1 cellular context compared by ENCODE assay signal in genomic region chr1:8170059-8170835, GRCh38.
TF ChIP-seq lines count a peak whose summit lies in the region.

No MANE protein-coding gene starts in this region.

TF ChIP-seq in HepG2, 621 proteins besides CTCF, POLR2A, EP300 and RAD21 (continued from another document and continues in another):
- TF ChIP-seq, protein P1, sequence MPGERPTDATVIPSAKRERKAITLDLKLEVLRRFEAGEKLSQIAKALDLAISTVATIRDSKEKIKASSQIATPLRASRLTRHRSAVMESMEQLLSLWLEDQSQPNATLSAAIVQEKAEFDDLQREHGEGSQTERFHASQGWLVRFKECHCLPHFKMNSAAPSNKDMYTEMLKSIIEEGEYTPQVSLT (CRISPR knock-in tag; IDR thresholded peaks at IDR 0.05; ENCODE audit: borderline replicate concordance, low read depth) = no peak
- TF ChIP-seq, protein P2, sequence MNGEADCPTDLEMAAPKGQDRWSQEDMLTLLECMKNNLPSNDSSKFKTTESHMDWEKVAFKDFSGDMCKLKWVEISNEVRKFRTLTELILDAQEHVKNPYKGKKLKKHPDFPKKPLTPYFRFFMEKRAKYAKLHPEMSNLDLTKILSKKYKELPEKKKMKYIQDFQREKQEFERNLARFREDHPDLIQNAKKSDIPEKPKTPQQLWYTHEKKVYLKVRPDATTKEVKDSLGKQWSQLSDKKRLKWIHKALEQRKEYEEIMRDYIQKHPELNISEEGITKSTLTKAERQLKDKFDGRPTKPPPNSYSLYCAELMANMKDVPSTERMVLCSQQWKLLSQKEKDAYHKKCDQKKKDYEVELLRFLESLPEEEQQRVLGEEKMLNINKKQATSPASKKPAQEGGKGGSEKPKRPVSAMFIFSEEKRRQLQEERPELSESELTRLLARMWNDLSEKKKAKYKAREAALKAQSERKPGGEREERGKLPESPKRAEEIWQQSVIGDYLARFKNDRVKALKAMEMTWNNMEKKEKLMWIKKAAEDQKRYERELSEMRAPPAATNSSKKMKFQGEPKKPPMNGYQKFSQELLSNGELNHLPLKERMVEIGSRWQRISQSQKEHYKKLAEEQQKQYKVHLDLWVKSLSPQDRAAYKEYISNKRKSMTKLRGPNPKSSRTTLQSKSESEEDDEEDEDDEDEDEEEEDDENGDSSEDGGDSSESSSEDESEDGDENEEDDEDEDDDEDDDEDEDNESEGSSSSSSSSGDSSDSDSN (CRISPR knock-in tag; IDR thresholded peaks at IDR 0.05) = peak; percentile 66
- TF ChIP-seq ZFYVE20 (CRISPR knock-in tag; IDR thresholded peaks at IDR 0.05; ENCODE audit: borderline replicate concordance, low read depth) (no peak), ZNF33B (CRISPR knock-in tag; IDR thresholded peaks at IDR 0.05) (no peak), ARNT (IDR thresholded peaks at IDR 0.05) (no peak), ZFAT (CRISPR knock-in tag; conservative IDR thresholded peaks at IDR 0.05) (no peak), ZNF414 (CRISPR knock-in tag; IDR thresholded peaks at IDR 0.05) (peak; percentile 94; the same call in 1 of the 2 replicates), ZNF331 (CRISPR knock-in tag; IDR thresholded peaks at IDR 0.05) (0 out of 2 replicates have a peak, but pooled peaks have one; percentile 29), ZNF75D (CRISPR knock-in tag; IDR thresholded peaks at IDR 0.05; ENCODE audit: borderline replicate concordance) (no peak), ZNF510 (CRISPR knock-in tag; IDR thresholded peaks at IDR 0.05; ENCODE audit: low read depth) (no peak; the same call in 1 of the 2 replicates), ZNF251 (CRISPR knock-in tag; IDR thresholded peaks at IDR 0.05) (no peak), TMF1 (CRISPR knock-in tag; IDR thresholded peaks at IDR 0.05; ENCODE audit: low read depth) (no peak), PHF21A (CRISPR knock-in tag; IDR thresholded peaks at IDR 0.05) (peak; percentile 95), ZNF318 (CRISPR knock-in tag; IDR thresholded peaks at IDR 0.05) (peak; percentile 21; the same call in 1 of the 2 replicates), ZNF766 (CRISPR knock-in tag; IDR thresholded peaks at IDR 0.05; ENCODE audit: borderline replicate concordance) (no peak), ARID4A (CRISPR knock-in tag; IDR thresholded peaks at IDR 0.05; ENCODE audit: borderline replicate concordance) (peak; percentile 60; the same call in 1 of the 2 replicates), ZBTB1 (CRISPR knock-in tag; IDR thresholded peaks at IDR 0.05; ENCODE audit: borderline replicate concordance) (no peak), SRY (CRISPR knock-in tag; IDR thresholded peaks at IDR 0.05) (no peak), SETDB1 (CRISPR knock-in tag; IDR thresholded peaks at IDR 0.05; ENCODE audit: borderline replicate concordance) (no peak), ZNF720 (CRISPR knock-in tag; IDR thresholded peaks at IDR 0.05) (no peak), NFKB2 (CRISPR knock-in tag; IDR thresholded peaks at IDR 0.05; ENCODE audit: borderline replicate concordance) (peak; percentile 27; the same call in 1 of the 2 replicates), ZNF496 (CRISPR knock-in tag; IDR thresholded peaks at IDR 0.05; ENCODE audit: insufficient replicate concordance) (no peak), STAT6 (CRISPR knock-in tag; IDR thresholded peaks at IDR 0.05; ENCODE audit: borderline replicate concordance) (peak; percentile 90), ZNF770 (CRISPR knock-in tag; IDR thresholded peaks at IDR 0.05) (peak; percentile 77), ZBTB7A (CRISPR knock-in tag; IDR thresholded peaks at IDR 0.05) (peak; percentile 92), ELF3 (CRISPR knock-in tag; IDR thresholded peaks at IDR 0.05) (peak; percentile 59), NAIF1 (CRISPR knock-in tag; IDR thresholded peaks at IDR 0.05; ENCODE audit: borderline replicate concordance) (peak; percentile 76; the same call in 1 of the 2 replicates), BRF2 (CRISPR knock-in tag; IDR thresholded peaks at IDR 0.05) (peak; percentile 49; the same call in 1 of the 2 replicates), KDM5B (CRISPR knock-in tag; IDR thresholded peaks at IDR 0.05; ENCODE audit: borderline replicate concordance) (peak; percentile 83; the same call in 1 of the 2 replicates), ZNF224 (CRISPR knock-in tag; IDR thresholded peaks at IDR 0.05) (no peak)
- TF ChIP-seq, protein P3, sequence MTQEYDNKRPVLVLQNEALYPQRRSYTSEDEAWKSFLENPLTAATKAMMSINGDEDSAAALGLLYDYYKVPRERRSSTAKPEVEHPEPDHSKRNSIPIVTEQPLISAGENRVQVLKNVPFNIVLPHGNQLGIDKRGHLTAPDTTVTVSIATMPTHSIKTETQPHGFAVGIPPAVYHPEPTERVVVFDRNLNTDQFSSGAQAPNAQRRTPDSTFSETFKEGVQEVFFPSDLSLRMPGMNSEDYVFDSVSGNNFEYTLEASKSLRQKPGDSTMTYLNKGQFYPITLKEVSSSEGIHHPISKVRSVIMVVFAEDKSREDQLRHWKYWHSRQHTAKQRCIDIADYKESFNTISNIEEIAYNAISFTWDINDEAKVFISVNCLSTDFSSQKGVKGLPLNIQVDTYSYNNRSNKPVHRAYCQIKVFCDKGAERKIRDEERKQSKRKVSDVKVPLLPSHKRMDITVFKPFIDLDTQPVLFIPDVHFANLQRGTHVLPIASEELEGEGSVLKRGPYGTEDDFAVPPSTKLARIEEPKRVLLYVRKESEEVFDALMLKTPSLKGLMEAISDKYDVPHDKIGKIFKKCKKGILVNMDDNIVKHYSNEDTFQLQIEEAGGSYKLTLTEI (CRISPR knock-in tag; conservative IDR thresholded peaks at IDR 0.05) = no peak
